In genomic region chr14:101973356-101973755, GRCh38 we compare ENCODE assay signal across 13 cellular contexts. TPM values are rescaled to one million over a fixed set of nuclear protein-coding genes. Genes with fewer than 3 reads are reported as not detected.
DNase-seq lines count a peak whose midpoint lies in the region; TF ChIP-seq lines count a peak whose summit lies in the region.
"Had no signal": no experiment of that assay in that cellular context is flagged by ENCODE, and none has a peak within 500 bp of the region (broad histone marks: within the 10 kb centered on the region; RNA-seq: fewer than 3 reads in every experiment).

No MANE protein-coding gene starts in this region.

- peaks cover 24% of the 10 kb centered on the region for H3K4me1 ChIP-seq in SJSA1 (replicated peaks)
- peaks cover 19 to 61% (median 41%) of the 10 kb centered on the region in 4 donors for H3K4me1 ChIP-seq in stomach
- peaks cover 7% of the 10 kb centered on the region for H3K4me1 ChIP-seq in colonic mucosa
- H3K4me1 ChIP-seq: prostate gland had no signal

- WGBS in stomach, 5 donors, result 89 to 94% (median 92%) methylated on average over 7 of the region's 7 CpGs

- DNase-seq in EH (ENCODE audit: low read depth) (peak; percentile 33), SJSA1 (ENCODE audit: low read depth in 1 of 2, low spot score in 2 of 2) (peak in 1 of 2 experiments; percentile 20), fibroblast of mammary gland (ENCODE audit: low read depth) (peak; percentile 41), stomach (no peak), colonic mucosa (no peak), activated T-cell treated with anti-CD3 and anti-CD28 coated beads for 4 hours (no peak), caudate nucleus (lab: John Stamatoyannopoulos, UW) (no peak), OCI-M1 (lab: John Stamatoyannopoulos, UW) (no peak)
- DNase-seq: NCI-H1092; NCI-H446 treated with DMSO at 0.1 percent for 48 hours; stimulated activated CD4-positive, alpha-beta T cell treated with anti-CD3 and anti-CD28 coated beads, Interleukin-4, amount 100 ng/mL, for 24 hours; stimulated activated naive B cell treated with anti-CD40 and anti-IgM and Interleukin-4, amounts not matched to agents 10 μg/mL and 1 μg/mL and 100 μg/mL, for 72 hours had no signal

- H3K4me3 ChIP-seq in SJSA1, result no peak overlapping the region
- no peak overlapping the region for H3K4me3 ChIP-seq in fibroblast of mammary gland (ENCODE audit: control insufficient read depth, low read depth, low read length)
- H3K4me3 ChIP-seq in stomach, result no peak overlapping the region
- no peak overlapping the region for H3K4me3 ChIP-seq in colonic mucosa
- H3K4me3 ChIP-seq: prostate gland had no signal

- H3K27me3 ChIP-seq in SJSA1 (replicated peaks), result no peaks in the 10 kb centered on the region
- H3K27me3 ChIP-seq in stomach, result no peaks in the 10 kb centered on the region
- no peaks in the 10 kb centered on the region for H3K27me3 ChIP-seq in colonic mucosa

- H3K9ac ChIP-seq in colonic mucosa (ENCODE audit: low read depth in 2 of 2, low read length in 2 of 2), result no peak overlapping the region

- H3K9me3 ChIP-seq in SJSA1 (replicated peaks), result no peaks in the 10 kb centered on the region
- H3K9me3 ChIP-seq in stomach, result no peaks in the 10 kb centered on the region
- H3K9me3 ChIP-seq in colonic mucosa, result no peaks in the 10 kb centered on the region
- H3K9me3 ChIP-seq: prostate gland had no signal

- TF ChIP-seq POLR2A in stomach (IDR thresholded peaks at IDR 0.05), result no peak

- H3K27ac ChIP-seq in SJSA1, result peak overlapping the region; percentile 91
- peak overlapping the region; percentile 17 to 78 (median 72) for H3K27ac ChIP-seq in stomach
- no peak overlapping the region for H3K27ac ChIP-seq in colonic mucosa
- H3K27ac ChIP-seq in caudate nucleus (ENCODE audit: low read depth, low read length), result no peak overlapping the region

- intact Hi-C loops in stomach (cut with DNase I; ENCODE audit: low total_unique reads) (no loop called here), colonic mucosa (cut with DNase I) (no loop called here)

- TF ChIP-seq CTCF in fibroblast of mammary gland (conservative IDR thresholded peaks at IDR 0.05; ENCODE audit: control insufficient read depth, insufficient read depth, low read depth, low read length) (no peak), stomach (IDR thresholded peaks at IDR 0.05) (no peak), colonic mucosa (IDR thresholded peaks at IDR 0.05) (no peak)

- H3K36me3 ChIP-seq in SJSA1 (peaks cover 46% of the 10 kb centered on the region), stomach (peaks cover 8 to 49% (median 37%) of the 10 kb centered on the region in 4 donors), colonic mucosa (no peaks in the 10 kb centered on the region)
- H3K36me3 ChIP-seq: prostate gland had no signal

- TF ChIP-seq EP300 in stomach (IDR thresholded peaks at IDR 0.05), result no peak

RNA-seq across cellular contexts. Expression of gene DYNC1H1, which starts 9.0 kb away (rescaled TPM):
- 180 and 253 TPM in 2 replicates for total RNA-seq in SJSA1 (2014; rRNA removed; shearing (Covaris generic))
- 100 to 1,000 TPM; 308 to 651 (median 392) TPM for total RNA-seq in stomach
- polyA plus RNA-seq in stomach, result 100 to 1,000 TPM in 1 of 3 donors, 10 to 100 TPM in 2; 52.9 to 119 (median 56.4) TPM
- 100 to 1,000 TPM; 345 to 359 TPM for total RNA-seq in colonic mucosa

Comparison
In these comparisons a context has a peak if more than half of its experiments do, and no peak if none do; other contexts are left out.
1. DNase-seq: peak in EH (single experiment) and fibroblast of mammary gland (single experiment); none in stomach (single experiment), colonic mucosa (single experiment), activated T-cell treated with anti-CD3 and anti-CD28 coated beads for 4 hours (single experiment), caudate nucleus (0 of 61) and OCI-M1 (single experiment).
2. H3K27ac ChIP-seq: peak in SJSA1 (single experiment) and stomach (5 of 5); none in colonic mucosa (single experiment) and caudate nucleus (single experiment).